ENCODE assay signal across 22 cellular contexts in the genomic region with DNA sequence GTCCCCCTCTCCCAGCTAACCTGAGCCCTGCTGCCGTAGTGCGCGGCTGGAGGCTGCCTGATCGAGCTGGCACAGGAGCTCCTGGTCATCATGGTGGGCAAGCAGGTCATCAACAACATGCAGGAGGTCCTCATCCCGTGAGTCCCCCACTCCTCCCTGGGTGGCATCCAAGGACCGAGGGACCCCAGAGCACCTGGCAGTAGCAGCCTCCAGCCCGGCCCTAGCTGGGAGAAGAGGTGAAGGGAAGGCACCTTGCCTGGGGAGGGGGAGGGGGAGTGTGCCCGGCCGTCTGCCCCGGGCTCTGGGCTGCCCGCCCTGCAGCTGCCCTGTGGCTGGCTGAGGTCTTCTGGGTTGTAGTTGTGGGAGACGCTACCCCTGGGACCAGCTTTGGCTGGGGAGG. TPM values are rescaled to one million over a fixed set of nuclear protein-coding genes. Genes with fewer than 3 reads are reported as not detected.
DNase-seq lines count a peak whose midpoint lies in the region; ATAC-seq and TF ChIP-seq lines count a peak whose summit lies in the region.
"Had no signal": no experiment of that assay in that cellular context is flagged by ENCODE, and none has a peak within 500 bp of the region (broad histone marks: within the 10 kb centered on the region; RNA-seq: fewer than 3 reads in every experiment).

No MANE protein-coding gene starts in this region.

- no peaks in the 10 kb centered on the region for H3K36me3 ChIP-seq in heart right ventricle
- no peaks in the 10 kb centered on the region for H3K36me3 ChIP-seq in BE2C
- H3K36me3 ChIP-seq: BLaER1 treated with 17β-estradiol and CSF1 and Interleukin-3, amounts not matched to agents 10 nM and 100 nM had no signal

- no peak overlapping the region for H3K4me3 ChIP-seq in right cardiac atrium (ENCODE audit: low read length)
- no peak overlapping the region for H3K4me3 ChIP-seq in heart right ventricle
- no peak overlapping the region for H3K4me3 ChIP-seq in BE2C (ENCODE audit: low read depth, low read length)
- H3K4me3 ChIP-seq: BLaER1 treated with 17β-estradiol and CSF1 and Interleukin-3, amounts not matched to agents 10 nM and 100 nM; GM12878 had no signal

- DNase-seq in right cardiac atrium (peak in 2 of 3 donors; percentile 34 to 58), heart right ventricle (no peak), natural killer cell (no peak), neural crest cell (ENCODE audit: low read depth, low spot score) (no peak), BE2C (no peak), COLO668 (lab: John Stamatoyannopoulos, UW; ENCODE audit: unreplicated experiment) (no peak)
- peak; percentile 60 for DNase-seq in natural killer cell treated with Interleukin-12 subunit alpha and Interleukin-12 subunit beta and Interleukin-15 and Interleukin-18, amount 100 ng/mL, for 72 hours (ENCODE audit: low spot score)
- DNase-seq: 8988T; ACHN; CD4-positive, alpha-beta T cell; CD8-positive, alpha-beta T cell; COR-L47; DMS 273 treated with DMSO at 0.1 percent for 48 hours; DMS153; DMS53; DMS79; DND-41; EL; GDM1 had no signal

- no peak overlapping the region for H3K4me3 Mint-ChIP-seq in natural killer cell treated with Interleukin-12 subunit alpha and Interleukin-12 subunit beta and Interleukin-15 and Interleukin-18, amount 100 ng/mL, for 72 hours
- H3K4me3 Mint-ChIP-seq in natural killer cell = no peak overlapping the region
- peak overlapping the region; percentile 44 for H3K4me3 Mint-ChIP-seq in neural crest cell
- H3K4me3 Mint-ChIP-seq: CD8-positive, alpha-beta T cell had no signal

- H3K4me1 ChIP-seq in right cardiac atrium (ENCODE audit: control insufficient read depth, insufficient read depth, low read length) = no peaks in the 10 kb centered on the region
- peaks cover 7 to 17% (median 9%) of the 10 kb centered on the region in 9 donors for H3K4me1 ChIP-seq in heart right ventricle
- peaks cover 2% of the 10 kb centered on the region; the same call in 1 of the 2 replicates for H3K4me1 ChIP-seq in BE2C

- H3K36me3 Mint-ChIP-seq in natural killer cell treated with Interleukin-12 subunit alpha and Interleukin-12 subunit beta and Interleukin-15 and Interleukin-18, amount 100 ng/mL, for 72 hours = no peaks in the 10 kb centered on the region
- H3K36me3 Mint-ChIP-seq in natural killer cell = no peaks in the 10 kb centered on the region
- no peaks in the 10 kb centered on the region for H3K36me3 Mint-ChIP-seq in neural crest cell (ENCODE audit: low read depth)
- H3K36me3 Mint-ChIP-seq: CD8-positive, alpha-beta T cell had no signal

- H3K27me3 ChIP-seq in right cardiac atrium (ENCODE audit: control insufficient read depth, insufficient read depth) = no peaks in the 10 kb centered on the region
- H3K27me3 ChIP-seq in heart right ventricle = peaks cover 0 to 8% (median 0%) of the 10 kb centered on the region in 7 donors
- no peaks in the 10 kb centered on the region for H3K27me3 ChIP-seq in BE2C

- ATAC-seq in right cardiac atrium = no peak
- ATAC-seq in heart right ventricle = no peak
- no peak for ATAC-seq in natural killer cell treated with Interleukin-12 subunit alpha and Interleukin-12 subunit beta and Interleukin-15 and Interleukin-18, amount 100 ng/mL, for 72 hours
- ATAC-seq in natural killer cell = no peak
- ATAC-seq: CD8-positive, alpha-beta T cell; GM12878 had no signal

- intact Hi-C loops in right cardiac atrium (cut with DNase I) = loop anchor here in 2 of 4 donors (10.0 kb wide), 2 partner anchors 110 to 360 kb away; a partner anchor contains a TSS
- intact Hi-C loops in heart right ventricle (cut with DNase I) = loop anchor here in 2 of 10 donors (10.0 kb wide), 2 partner anchors 110 to 360 kb away; a partner anchor contains a TSS
- intact Hi-C loops in natural killer cell (cut with micrococcal nuclease) = no loop called here

- TF ChIP-seq CTCF in heart right ventricle (IDR thresholded peaks at IDR 0.05) (no peak), natural killer cell (IDR thresholded peaks at IDR 0.05) (no peak), neural crest cell (conservative IDR thresholded peaks at IDR 0.05) (no peak), BE2C (IDR thresholded peaks at IDR 0.05; ENCODE audit: low read depth, low read length) (no peak)

- H3K27ac Mint-ChIP-seq in natural killer cell treated with Interleukin-12 subunit alpha and Interleukin-12 subunit beta and Interleukin-15 and Interleukin-18, amount 100 ng/mL, for 72 hours = no peak overlapping the region
- H3K27ac Mint-ChIP-seq in natural killer cell = no peak overlapping the region
- no peak overlapping the region for H3K27ac Mint-ChIP-seq in neural crest cell (ENCODE audit: unreplicated experiment)
- H3K27ac Mint-ChIP-seq: CD4-positive, alpha-beta T cell had no signal

- H3K9me3 Mint-ChIP-seq in natural killer cell treated with Interleukin-12 subunit alpha and Interleukin-12 subunit beta and Interleukin-15 and Interleukin-18, amount 100 ng/mL, for 72 hours = no peaks in the 10 kb centered on the region
- H3K9me3 Mint-ChIP-seq in natural killer cell (no peaks in the 10 kb centered on the region), neural crest cell (no peaks in the 10 kb centered on the region)
- H3K9me3 Mint-ChIP-seq: CD4-positive, alpha-beta T cell; CD8-positive, alpha-beta T cell had no signal

- 83% methylated on average over 12 of the region's 12 CpGs for WGBS in right cardiac atrium
- WGBS in heart right ventricle, 2 donors = 89 to 93% methylated on average over 12 of the region's 12 CpGs

- H3K27me3 Mint-ChIP-seq in natural killer cell treated with Interleukin-12 subunit alpha and Interleukin-12 subunit beta and Interleukin-15 and Interleukin-18, amount 100 ng/mL, for 72 hours = no peaks in the 10 kb centered on the region
- H3K27me3 Mint-ChIP-seq in natural killer cell (ENCODE audit: low read depth in 2 of 2) (no peaks in the 10 kb centered on the region), neural crest cell (ENCODE audit: low read depth) (peaks cover 11% of the 10 kb centered on the region)
- H3K27me3 Mint-ChIP-seq: CD4-positive, alpha-beta T cell had no signal

- H3K9me3 ChIP-seq in right cardiac atrium (ENCODE audit: control insufficient read depth, low read length) = no peaks in the 10 kb centered on the region
- H3K9me3 ChIP-seq in heart right ventricle = no peaks in the 10 kb centered on the region
- no peaks in the 10 kb centered on the region for H3K9me3 ChIP-seq in BE2C
- H3K9me3 ChIP-seq: BLaER1 treated with 17β-estradiol and CSF1 and Interleukin-3, amounts not matched to agents 10 nM and 100 nM had no signal

- H3K27ac ChIP-seq in right cardiac atrium (ENCODE audit: low read length) = no peak overlapping the region
- no peak overlapping the region for H3K27ac ChIP-seq in heart right ventricle
- H3K27ac ChIP-seq: BLaER1 treated with 17β-estradiol and CSF1 and Interleukin-3, amounts not matched to agents 10 nM and 100 nM; C4-2B had no signal

- H3K4me1 Mint-ChIP-seq in natural killer cell treated with Interleukin-12 subunit alpha and Interleukin-12 subunit beta and Interleukin-15 and Interleukin-18, amount 100 ng/mL, for 72 hours (ENCODE audit: low read depth in 2 of 2) = peaks cover 5 to 8% of the 10 kb centered on the region in 2 donors
- H3K4me1 Mint-ChIP-seq in natural killer cell (peaks cover 12 to 16% of the 10 kb centered on the region in 2 donors), neural crest cell (peaks cover 12% of the 10 kb centered on the region)

RNA-seq across cellular contexts. Expression of a gene that starts 26.3 kb away (rescaled TPM):
- total RNA-seq in right cardiac atrium = 1 to 10 TPM in 3 of 4 donors, under 1 TPM in 1; 0.89 to 2.1 (median 1.2) TPM
- 1.1 TPM for polyA plus RNA-seq in right cardiac atrium
- total RNA-seq in heart right ventricle = 1 to 10 TPM in 8 of 10 donors, under 1 TPM in 2; 0.92 to 3.0 (median 2.0) TPM
- polyA plus RNA-seq in heart right ventricle = under 1 TPM; 0.61 to 0.73 TPM
- 1 to 10 TPM; 2.8 to 7.1 TPM for total RNA-seq in natural killer cell treated with Interleukin-12 subunit alpha and Interleukin-12 subunit beta and Interleukin-15 and Interleukin-18, amount 100 ng/mL, for 72 hours
- 1 to 10 TPM in 2 of 3 donors, under 1 TPM in 1; 0.97 to 1.4 (median 1.1) TPM for total RNA-seq in natural killer cell
- total RNA-seq in neural crest cell = 3.2 TPM in 2 replicates
- polyA plus RNA-seq in BE2C (2012; ENCODE audit: insufficient read depth, insufficient read length, low read depth) = 2.3 TPM

Comparison
In these comparisons a context has a peak if more than half of its experiments do, and no peak if none do; other contexts are left out.
1. DNase-seq: peak in right cardiac atrium (2 of 3) and natural killer cell treated with Interleukin-12 subunit alpha and Interleukin-12 subunit beta and Interleukin-15 and Interleukin-18, amount 100 ng/mL, for 72 hours (single experiment); none in heart right ventricle (0 of 2), natural killer cell (single experiment), neural crest cell (single experiment), BE2C (single experiment) and COLO668 (single experiment).